14 cellular contexts compared by ENCODE assay signal in the genomic region with DNA sequence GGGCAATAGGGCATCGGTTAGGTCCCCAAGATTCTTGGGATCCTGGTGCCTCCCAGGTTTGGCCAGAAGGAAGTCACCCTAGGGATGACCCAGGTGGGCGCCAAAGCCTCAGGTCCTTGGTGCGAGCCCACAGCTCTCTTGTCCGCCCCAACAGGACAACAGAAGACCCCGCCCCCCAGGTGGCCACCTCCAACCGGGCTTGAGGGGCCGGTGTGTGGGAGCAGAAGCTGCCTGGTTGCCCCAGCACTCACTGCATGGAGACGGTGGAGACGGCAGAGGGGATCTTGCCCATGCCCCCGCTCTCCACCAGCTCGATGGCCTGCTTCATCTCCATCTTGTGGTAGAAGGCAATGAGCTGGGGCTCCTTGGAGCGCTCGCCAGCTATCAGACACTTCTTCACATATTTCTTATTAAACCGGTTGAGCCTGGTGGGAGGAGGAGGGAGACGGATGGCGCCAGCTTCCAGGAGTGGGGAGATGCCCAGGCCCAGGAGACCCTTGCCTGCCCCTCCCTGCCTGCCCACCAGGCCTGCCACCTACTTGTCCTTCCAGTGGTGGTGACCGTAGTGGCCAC.
"Had no signal": no experiment of that assay in that cellular context is flagged by ENCODE, and none has a peak within 500 bp of the region (broad histone marks: within the 10 kb centered on the region; RNA-seq: fewer than 3 reads in every experiment).

No MANE protein-coding gene starts in this region.

- H3K27me3 Mint-ChIP-seq: activated B cell treated with CpG ODN at 0.5 μM for 24 hours; activated CD4-positive, alpha-beta T cell treated with anti-CD3 and anti-CD28 coated beads for 36 hours; activated naive CD8-positive, alpha-beta T cell treated with anti-CD3 and anti-CD28 coated beads, Interleukin-2, amount 50 U/mL, for 24 hours; dendritic cell treated with granulocyte-macrophage colony-stimulating factor and Interleukin-4, amounts not matched to agents 40 ng/mL and 50 ng/mL, for 4 days; naive thymus-derived CD8-positive, alpha-beta T cell; T-helper 17 cell had no signal

- FAIRE-seq: endometrium, keratinocyte, urothelium cell line had no signal

- H3K4me3 ChIP-seq: body of pancreas, lower lobe of right lung, ovary, transverse colon had no signal

- H3K27me3 ChIP-seq: body of pancreas, ovary, transverse colon had no signal

- H3K27ac Mint-ChIP-seq: activated CD4-positive, alpha-beta T cell treated with anti-CD3 and anti-CD28 coated beads for 36 hours; activated naive CD4-positive, alpha-beta T cell treated with anti-CD3 and anti-CD28 coated beads for 36 hours; activated naive CD8-positive, alpha-beta T cell treated with anti-CD3 and anti-CD28 coated beads, Interleukin-2, amount 50 U/mL, for 24 hours; dendritic cell treated with granulocyte-macrophage colony-stimulating factor and Interleukin-4, amounts not matched to agents 40 ng/mL and 50 ng/mL, for 4 days; T-helper 17 cell had no signal

- H3K27ac ChIP-seq: body of pancreas, lower lobe of right lung, ovary, transverse colon had no signal

- H3K9me3 Mint-ChIP-seq: activated B cell treated with CpG ODN at 0.5 μM for 24 hours; activated naive CD4-positive, alpha-beta T cell treated with anti-CD3 and anti-CD28 coated beads for 36 hours; activated naive CD8-positive, alpha-beta T cell treated with anti-CD3 and anti-CD28 coated beads, Interleukin-2, amount 50 U/mL, for 24 hours; dendritic cell treated with granulocyte-macrophage colony-stimulating factor and Interleukin-4, amounts not matched to agents 40 ng/mL and 50 ng/mL, for 4 days; naive thymus-derived CD8-positive, alpha-beta T cell had no signal

- H3K4me1 ChIP-seq: body of pancreas had no signal

- H3K4me3 Mint-ChIP-seq: activated B cell treated with CpG ODN at 0.5 μM for 24 hours; activated CD4-positive, alpha-beta T cell treated with anti-CD3 and anti-CD28 coated beads for 36 hours; activated naive CD4-positive, alpha-beta T cell treated with anti-CD3 and anti-CD28 coated beads for 36 hours; activated naive CD8-positive, alpha-beta T cell treated with anti-CD3 and anti-CD28 coated beads, Interleukin-2, amount 50 U/mL, for 24 hours; dendritic cell treated with granulocyte-macrophage colony-stimulating factor and Interleukin-4, amounts not matched to agents 40 ng/mL and 50 ng/mL, for 4 days; naive thymus-derived CD8-positive, alpha-beta T cell; T-helper 17 cell had no signal

- H3K9me3 ChIP-seq: body of pancreas, lower lobe of right lung, ovary, transverse colon had no signal

- H3K36me3 ChIP-seq: ovary had no signal
